ENCODE assay signal across 15 cellular contexts in genomic region chrX:147902270-147902669, GRCh38. TPM values are rescaled to one million over a fixed set of nuclear protein-coding genes. Genes with fewer than 3 reads are reported as not detected.
DNase-seq lines count a peak whose midpoint lies in the region; ATAC-seq, FAIRE-seq and TF ChIP-seq lines count a peak whose summit lies in the region.
"Had no signal": no experiment of that assay in that cellular context is flagged by ENCODE, and none has a peak within 500 bp of the region (broad histone marks: within the 10 kb centered on the region; RNA-seq: fewer than 3 reads in every experiment).

No MANE protein-coding gene starts in this region.

- H4K91ac ChIP-seq in H1 (replicated peaks; ENCODE audit: insufficient read length, low read length): no peak overlapping the region

- no TSS peak for BruUV-seq in PC-9 (replicated peaks; lab: Mats Ljungman, UMichigan)

- no peaks in the 10 kb centered on the region for H3K36me3 ChIP-seq in PC-9 (ENCODE audit: low read depth)
- no peaks in the 10 kb centered on the region for H3K36me3 ChIP-seq in H1 (ENCODE audit: control insufficient read depth in 2 of 4, insufficient read depth in 4 of 4, low read length in 3 of 4)
- H3K36me3 ChIP-seq in gastroesophageal sphincter: no peaks in the 10 kb centered on the region
- H3K36me3 ChIP-seq: BLaER1 treated with 17β-estradiol and CSF1 and Interleukin-3, amounts not matched to agents 10 nM and 100 nM had no signal

- H3K9me3 ChIP-seq in PC-9 (ENCODE audit: insufficient read depth, low read depth) (no peaks in the 10 kb centered on the region), H1 (ENCODE audit: insufficient read depth in 2 of 2, low read depth in 1 of 2, low read length in 1 of 2) (0 out of 4 replicates have a peak, but pooled peaks cover 0 to under 1% of the 10 kb centered on the region in 2 experiments), gastroesophageal sphincter (no peaks in the 10 kb centered on the region)
- H3K9me3 ChIP-seq: A549 had no signal

- no peak overlapping the region for H3K4me3 ChIP-seq in PC-9
- no peak overlapping the region for H3K4me3 ChIP-seq in H1 (ENCODE audit: extremely low read depth in 1 of 4, insufficient read depth in 2 of 4, low read depth in 3 of 4, low read length in 4 of 4)
- no peak overlapping the region for H3K4me3 ChIP-seq in gastroesophageal sphincter
- H3K4me3 ChIP-seq: A549; BLaER1 treated with 17β-estradiol and CSF1 and Interleukin-3, amounts not matched to agents 10 nM and 100 nM; GM12878; GM23248 had no signal

- H3K36me3 Mint-ChIP-seq in osteocyte (ENCODE audit: unreplicated experiment): no peaks in the 10 kb centered on the region
- H3K36me3 Mint-ChIP-seq: CD4-positive, CD25-positive, alpha-beta regulatory T cell had no signal

- CTCF ChIA-PET in PC-9 (lab: Charles Lee): no interaction called here
- CTCF ChIA-PET in H1 (lab: Charles Lee; ENCODE audit: partially characterized antibody): no interaction called here

- H3K79me2 ChIP-seq in PC-9 (ENCODE audit: low read depth): no peaks in the 10 kb centered on the region
- H3K79me2 ChIP-seq in H1 (ENCODE audit: control insufficient read depth in 1 of 2, insufficient read depth in 2 of 2, low read length in 2 of 2): no peaks in the 10 kb centered on the region

- TF ChIP-seq CTCF in PC-9 (conservative IDR thresholded peaks at IDR 0.05): no peak
- TF ChIP-seq CTCF in H1 (IDR thresholded peaks at IDR 0.05; ENCODE audit: control extremely low read depth in 1 of 3, insufficient read depth in 1 of 3, low read depth in 1 of 3, low read length in 3 of 3): no peak
- no peak for TF ChIP-seq CTCF in osteocyte (IDR thresholded peaks at IDR 0.05)
- no peak for TF ChIP-seq CTCF in gastroesophageal sphincter (IDR thresholded peaks at IDR 0.05)

- H3K56ac ChIP-seq in H1 (replicated peaks; ENCODE audit: insufficient read length, low read depth, low read length): no peak overlapping the region

- H2BK12ac ChIP-seq in H1 (ENCODE audit: low read depth, low read length): no peak overlapping the region

- H3K9ac ChIP-seq in H1 (replicated peaks in 1 of 4; ENCODE audit: extremely low read depth in 1 of 4, low read depth in 3 of 4, low read length in 3 of 4): no peak overlapping the region
- H3K9ac ChIP-seq: BLaER1 treated with 17β-estradiol and CSF1 and Interleukin-3, amounts not matched to agents 10 nM and 100 nM; GM23248 had no signal

- no peak overlapping the region for H3K27ac ChIP-seq in PC-9
- no peak overlapping the region for H3K27ac ChIP-seq in H1 (ENCODE audit: low read depth, low read length)
- H3K27ac ChIP-seq in gastroesophageal sphincter: no peak overlapping the region
- H3K27ac ChIP-seq: A549; BLaER1 treated with 17β-estradiol and CSF1 and Interleukin-3, amounts not matched to agents 10 nM and 100 nM; GM23248 had no signal

- H3K27ac Mint-ChIP-seq in osteocyte (ENCODE audit: unreplicated experiment): peak overlapping the region; percentile 19
- H3K27ac Mint-ChIP-seq: CD4-positive, CD25-positive, alpha-beta regulatory T cell; H9 had no signal

- TF ChIP-seq POLR2A in H1 (IDR thresholded peaks at IDR 0.05; ENCODE audit: control extremely low read depth in 1 of 2, low read depth in 2 of 2, low read length in 2 of 2) (no peak), gastroesophageal sphincter (IDR thresholded peaks at IDR 0.05) (no peak)

- FAIRE-seq in H1 (lab: Jason Lieb, UNC): peak; percentile 62
- FAIRE-seq: GM12878 had no signal

- peaks cover 3% of the 10 kb centered on the region; the same call in 1 of the 2 replicates for H3F3A ChIP-seq in PC-9 (ENCODE audit: insufficient read depth, low read depth)

- H2BK20ac ChIP-seq in H1 (ENCODE audit: low read length): no peak overlapping the region

- H3K4me1 ChIP-seq in PC-9 (replicated peaks; ENCODE audit: insufficient read depth): peaks cover 11% of the 10 kb centered on the region; the same call in 1 of the 2 replicates
- no peaks in the 10 kb centered on the region for H3K4me1 ChIP-seq in H1 (replicated peaks in 1 of 4; ENCODE audit: control insufficient read depth in 3 of 4, insufficient read depth in 4 of 4, low read length in 3 of 4)
- H3K4me1 ChIP-seq in gastroesophageal sphincter: no peaks in the 10 kb centered on the region
- H3K4me1 ChIP-seq: A549 had no signal

- no peaks in the 10 kb centered on the region for H3K9me3 Mint-ChIP-seq in osteocyte (ENCODE audit: unreplicated experiment)

- no peak overlapping the region for H3K4me2 ChIP-seq in PC-9
- no peak overlapping the region for H3K4me2 ChIP-seq in H1 (ENCODE audit: insufficient read depth in 1 of 2, low read depth in 2 of 2, low read length in 2 of 2)
- H3K4me2 ChIP-seq: A549 had no signal

- no peak overlapping the region for H2AK5ac ChIP-seq in H1 (ENCODE audit: low read depth, low read length)

- H2BK120ac ChIP-seq in H1 (replicated peaks; ENCODE audit: low read depth, low read length): no peak overlapping the region

- peaks cover 38% of the 10 kb centered on the region for H3K4me1 Mint-ChIP-seq in osteocyte (ENCODE audit: unreplicated experiment)

- H3K27me3 ChIP-seq in PC-9 (ENCODE audit: insufficient read depth, low read depth) (no peaks in the 10 kb centered on the region), H1 (replicated peaks in 1 of 4; ENCODE audit: control insufficient read depth in 3 of 4, extremely low read depth in 1 of 4, insufficient read depth in 3 of 4, low read length in 3 of 4) (no peaks in the 10 kb centered on the region), gastroesophageal sphincter (no peaks in the 10 kb centered on the region)

- H3K18ac ChIP-seq in H1 (ENCODE audit: extremely low read depth, low read length): no peak overlapping the region

- no peak overlapping the region for H2BK5ac ChIP-seq in H1 (ENCODE audit: low read depth, low read length)

- H3K9me2 ChIP-seq in PC-9 (ENCODE audit: insufficient read depth): no peaks in the 10 kb centered on the region

- no peak for TF ChIP-seq RAD21 in H1 (IDR thresholded peaks at IDR 0.05 in 1 of 2, conservative IDR thresholded peaks at IDR 0.05 in 1 of 2; ENCODE audit: low read depth in 2 of 2, low read length in 2 of 2)

- H2BK15ac ChIP-seq in H1 (ENCODE audit: low read length): no peak overlapping the region

- no peak overlapping the region for H4K5ac ChIP-seq in H1 (ENCODE audit: insufficient read length, low read depth, low read length)

- TF ChIP-seq EP300 in H1 (IDR thresholded peaks at IDR 0.05; ENCODE audit: borderline replicate concordance in 1 of 2, low read depth in 2 of 2, low read length in 2 of 2) (no peak), gastroesophageal sphincter (IDR thresholded peaks at IDR 0.05) (no peak)

- H3K23me2 ChIP-seq in H1 (ENCODE audit: low read depth, low read length): no peaks in the 10 kb centered on the region

- H4K20me1 ChIP-seq in PC-9 (ENCODE audit: insufficient read depth): no peaks in the 10 kb centered on the region
- no peaks in the 10 kb centered on the region for H4K20me1 ChIP-seq in H1 (replicated peaks in 1 of 2; ENCODE audit: control insufficient read depth in 1 of 2, insufficient read depth in 2 of 2, low read length in 2 of 2)
- H4K20me1 ChIP-seq: BLaER1 treated with 17β-estradiol and CSF1 and Interleukin-3, amounts not matched to agents 10 nM and 100 nM had no signal

- H2AFZ ChIP-seq in PC-9 (peak overlapping the region; percentile 1; the same call in 1 of the 2 replicates), H1 (ENCODE audit: low read length) (no peak overlapping the region)
- H2AFZ ChIP-seq: GM23248 had no signal

- intact Hi-C loops in PC-9 (cut with micrococcal nuclease; ENCODE audit: unreplicated experiment): no loop called here

- H3K79me1 ChIP-seq in H1 (ENCODE audit: low read depth, low read length): no peaks in the 10 kb centered on the region

- POLR2A ChIA-PET in PC-9 (lab: Charles Lee; ENCODE audit: unreplicated experiment) (no interaction called here), H1 (lab: Charles Lee; ENCODE audit: partially characterized antibody) (interaction anchor here (1.6 kb wide), 1 partner anchor 10 kb away, joined by 4 read pairs; the partner anchor contains the start of gene FMR1)

- 78% methylated on average over 2 of the region's 2 CpGs; no CpG with 5 or more reads in 1 of the 2 experiments for WGBS in H1 (ENCODE audit: extremely low coverage in 1 of 2, insufficient coverage in 1 of 2, insufficient read length in 1 of 2, insufficient replicate concordance in 2 of 2, low coverage in 1 of 2, low lambda C conversion rate in 2 of 2, missing lambda C conversion rate in 1 of 2), 2 experiments
- 56 to 67% methylated on average over 1 to 2 of the region's 2 CpGs for WGBS in gastroesophageal sphincter (ENCODE audit: low coverage in 1 of 2), 2 donors

- H4K8ac ChIP-seq in H1 (ENCODE audit: extremely low read depth, insufficient read depth, low read length): no peak overlapping the region

- H3K4ac ChIP-seq in H1 (replicated peaks; ENCODE audit: insufficient read length, low read depth, low read length): no peak overlapping the region

- DNase-seq in PC-9 (peak in 1 of 2 experiments; percentile 59), H1 (ENCODE audit: low read depth in 1 of 2, low spot score in 2 of 2) (no peak), osteocyte (ENCODE audit: extremely low spot score, unreplicated experiment) (no peak), GM03348 (ENCODE audit: low spot score) (no peak), NCI-H2196 treated with DMSO at 0.1 percent for 48 hours (lab: John Stamatoyannopoulos, UW; ENCODE audit: unreplicated experiment) (no peak), NCI-H446 treated with DMSO at 0.1 percent for 48 hours (lab: John Stamatoyannopoulos, UW) (no peak)
- DNase-seq: AML-193; CD4-positive, CD25-positive, alpha-beta regulatory T cell; GM23248; H9; IMR-90 had no signal

- H3K27me3 Mint-ChIP-seq in osteocyte (ENCODE audit: unreplicated experiment): no peaks in the 10 kb centered on the region
- H3K27me3 Mint-ChIP-seq: CD4-positive, CD25-positive, alpha-beta regulatory T cell had no signal

- H3K23ac ChIP-seq in H1 (ENCODE audit: insufficient read length): no peak overlapping the region

- no peak overlapping the region for H3K4me3 Mint-ChIP-seq in osteocyte (ENCODE audit: unreplicated experiment)
- H3K4me3 Mint-ChIP-seq: CD4-positive, CD25-positive, alpha-beta regulatory T cell; H9 had no signal

- H3K14ac ChIP-seq in H1 (ENCODE audit: insufficient read length): no peak overlapping the region

- ATAC-seq in gastroesophageal sphincter: no peak
- ATAC-seq: A549, GM12878 had no signal

TF ChIP-seq in H1, 55 proteins besides CTCF, POLR2A, EP300 and RAD21 (continues in another document):
- TF ChIP-seq SP2 (IDR thresholded peaks at IDR 0.05; ENCODE audit: low read length) (no peak), BRCA1 (IDR thresholded peaks at IDR 0.05; ENCODE audit: low read depth, low read length) (no peak)

RNA-seq across cellular contexts. Expression of gene FMR1, which starts 9.4 kb away (rescaled TPM):
- 99.5 and 99.9 TPM in 2 replicates for total RNA-seq in PC-9 (2021)
- 43.6 and 49.4 TPM in 2 replicates for total RNA-seq in H1 (2021; fragmentation: NEBNext Ultra II Directional; extraction: Animal tissue kit (Norgen Biotek cat#: 25700))
- 10.8 and 15.2 TPM in 2 replicates for polyA plus RNA-seq in H1 (2011; rRNA removed)
- polyA plus RNA-seq in H1 (2011; cell fraction: cytosol; rRNA removed): 22.8 TPM
- polyA plus RNA-seq in H1 (2011; cell fraction: nucleus; rRNA removed): 21.4 TPM
- 33.8 to 51.8 TPM (median 42.0 TPM) in 4 replicates for polyA plus RNA-seq in H1 (2012, experiment 1 of 2)
- polyA plus RNA-seq in H1 (2012, experiment 2 of 2): 2.9 TPM
- 31.5 TPM for polyA plus RNA-seq in H1 (2013, experiment 1 of 2)
- polyA plus RNA-seq in H1 (2013, experiment 2 of 2): 28.9 TPM
- polyA minus RNA-seq in H1 (2011; rRNA and poly(A)+ RNA removed): 21.2 and 37.4 TPM in 2 replicates
- polyA minus RNA-seq in H1 (2011; cell fraction: cytosol; rRNA and poly(A)+ RNA removed): 23.8 TPM
- 55.2 TPM for polyA minus RNA-seq in H1 (2011; cell fraction: nucleus; rRNA and poly(A)+ RNA removed)
- total RNA-seq in osteocyte: 59.8 and 63.4 TPM in 2 replicates
- total RNA-seq in gastroesophageal sphincter: 10 to 100 TPM; 23.2 to 36.6 (median 31.5) TPM
